8 cellular contexts compared by ENCODE assay signal in the genomic region with DNA sequence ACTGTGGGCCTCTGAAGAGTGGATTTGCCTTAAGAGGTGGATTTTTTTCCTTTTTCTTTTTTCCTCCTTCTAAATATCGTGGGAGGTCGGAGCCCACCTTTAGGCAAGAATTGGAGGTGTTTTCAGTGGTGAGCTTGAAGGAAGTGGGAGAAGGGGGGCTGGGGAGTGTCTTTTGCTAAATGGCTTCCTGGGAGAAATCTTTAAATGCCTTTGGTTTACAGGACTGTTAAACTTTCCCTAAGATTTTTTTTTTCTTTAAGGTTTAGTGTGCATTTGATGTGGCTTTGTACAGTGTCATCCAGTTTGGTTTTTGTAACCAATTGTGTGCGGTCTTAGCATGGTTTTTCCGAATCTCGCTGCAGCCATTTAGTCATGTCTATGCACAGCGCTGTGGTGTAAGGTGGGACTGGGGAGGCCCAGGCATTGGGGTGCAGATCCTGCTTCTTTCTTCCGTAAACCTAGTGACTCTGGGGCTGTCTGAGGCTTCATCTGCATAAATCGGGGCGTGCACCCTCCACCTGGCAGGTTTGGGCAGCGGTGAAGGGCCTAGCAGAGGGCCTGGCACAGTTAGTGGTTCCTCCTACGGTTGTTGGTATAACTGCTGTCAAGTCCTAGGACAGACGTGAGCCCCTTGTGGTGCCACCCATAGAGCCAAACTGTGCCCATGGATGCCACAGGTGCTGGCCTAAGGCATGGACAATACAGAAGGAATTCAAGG. TPM values are rescaled to one million over a fixed set of nuclear protein-coding genes. Genes with fewer than 3 reads are reported as not detected.
A peak's percentile ranks its signal among the peaks of the same experiment; 100 is the strongest.
DNase-seq lines count a peak whose midpoint lies in the region; ATAC-seq and TF ChIP-seq lines count a peak whose summit lies in the region.

No MANE protein-coding gene starts in this region.

- H3K9me3 ChIP-seq in DND-41 (ENCODE audit: insufficient read depth, low read length, severe bottlenecking): no peaks in the 10 kb centered on the region
- no peaks in the 10 kb centered on the region for H3K9me3 ChIP-seq in mesenchymal stem cell (ENCODE audit: control insufficient read depth, low read length)

- no peak overlapping the region for H2BK15ac ChIP-seq in mesenchymal stem cell (ENCODE audit: low read depth, poor library complexity, severe bottlenecking)

- H3K23ac ChIP-seq in mesenchymal stem cell (ENCODE audit: low read length in 2 of 2): no peak overlapping the region

- 2% methylated on average over 12 of the region's 12 CpGs for whole genome bisulfite sequencing in mesenchymal stem cell

- peak overlapping the region in 1 of 2 experiments; percentile 85 for H3K4ac ChIP-seq in mesenchymal stem cell (ENCODE audit: low read depth in 1 of 2, low read length in 2 of 2)

- H3K27me3 ChIP-seq in DND-41 (ENCODE audit: insufficient read depth, low read length, poor library complexity) (no peaks in the 10 kb centered on the region), mesenchymal stem cell (ENCODE audit: control insufficient read depth in 1 of 2, insufficient read depth in 1 of 2, low read length in 2 of 2) (no peaks in the 10 kb centered on the region)

- peak overlapping the region in 1 of 2 experiments; percentile 80 for H2BK12ac ChIP-seq in mesenchymal stem cell (ENCODE audit: low read length in 2 of 2)

- peak overlapping the region; percentile 88 for H3K4me3 Mint-ChIP-seq in activated CD4-positive, alpha-beta T cell treated with anti-CD3 and anti-CD28 coated beads for 36 hours

- no peak overlapping the region for H4K8ac ChIP-seq in mesenchymal stem cell (ENCODE audit: low read length)

- intact Hi-C loops in activated CD4-positive, alpha-beta T cell treated with anti-CD3 and anti-CD28 coated beads for 36 hours (cut with DNase I, micrococcal nuclease): loop anchor here (1.0 to 10.0 kb wide), 12 partner anchors 10 to 848 kb away; no protein-coding TSS in a partner anchor

- H2AFZ ChIP-seq in DND-41 (ENCODE audit: low read depth, low read length) (peak overlapping the region; percentile 44), mesenchymal stem cell (ENCODE audit: low read depth, low read length) (no peak overlapping the region)

- H3K27me3 Mint-ChIP-seq in activated CD4-positive, alpha-beta T cell treated with anti-CD3 and anti-CD28 coated beads for 36 hours: no peaks in the 10 kb centered on the region

- H2BK5ac ChIP-seq in mesenchymal stem cell (ENCODE audit: low read depth, low read length, poor library complexity, severe bottlenecking): peak overlapping the region; percentile 97

- H3K4me2 ChIP-seq in DND-41 (ENCODE audit: insufficient read depth, low read length): peak overlapping the region; percentile 91
- H3K4me2 ChIP-seq in mesenchymal stem cell (ENCODE audit: low read length, poor library complexity, severe bottlenecking): peak overlapping the region; percentile 90

- TF ChIP-seq CTCF in DND-41 (IDR thresholded peaks at IDR 0.05; ENCODE audit: borderline replicate concordance, extremely low read depth, low read length, poor library complexity, severe bottlenecking): no peak
- no peak for TF ChIP-seq CTCF in choroid plexus epithelial cell (conservative IDR thresholded peaks at IDR 0.05; ENCODE audit: low read depth, low read length)
- TF ChIP-seq CTCF in omental fat pad (IDR thresholded peaks at IDR 0.05): no peak

- H2AK5ac ChIP-seq in mesenchymal stem cell (ENCODE audit: low read length, severe bottlenecking): peak overlapping the region; percentile 23

- H3K14ac ChIP-seq in mesenchymal stem cell (ENCODE audit: low read length in 2 of 2): peak overlapping the region in 1 of 2 experiments; percentile 5

- H3K27ac Mint-ChIP-seq in activated CD4-positive, alpha-beta T cell treated with anti-CD3 and anti-CD28 coated beads for 36 hours: peak overlapping the region; percentile 90

- ATAC-seq in DND-41 (ENCODE audit: insufficient read depth, low read depth): peak; percentile 69
- peak; percentile 75 for ATAC-seq in activated CD4-positive, alpha-beta T cell treated with anti-CD3 and anti-CD28 coated beads for 36 hours
- no peak for ATAC-seq in GM19463 (IDR thresholded peaks at IDR 0.05; ENCODE audit: unreplicated experiment)
- ATAC-seq in omental fat pad (ENCODE audit: low FRiP score): no peak

- H4K91ac ChIP-seq in mesenchymal stem cell (ENCODE audit: low read length): no peak overlapping the region

- in situ Hi-C loops in KBM-7 (cut with MboI; ENCODE audit: low pct_unique_long_range_greater_than_20kb, low sequenced_read_pairs): loop anchor here (25.0 kb wide), 2 partner anchors 108 to 342 kb away; a partner anchor contains a TSS

- H3K27ac ChIP-seq in DND-41 (ENCODE audit: low read length) (peak overlapping the region; percentile 82), mesenchymal stem cell (ENCODE audit: low read length, poor library complexity, severe bottlenecking) (peak overlapping the region; percentile 93)

- H3K18ac ChIP-seq in mesenchymal stem cell (ENCODE audit: low read depth in 1 of 2, low read length in 2 of 2): peak overlapping the region; percentile 31 to 87

- DNase-seq in DND-41 (peak; percentile 63), KBM-7 (peak; percentile 35), choroid plexus epithelial cell (ENCODE audit: low read depth) (peak; percentile 31), mesenchymal stem cell (peak; percentile 65), omental fat pad (ENCODE audit: low spot score) (no peak)
- peak; percentile 88 for DNase-seq in activated CD4-positive, alpha-beta T cell treated with anti-CD3 and anti-CD28 coated beads for 36 hours
- peak; percentile 65 to 67 for DNase-seq in stimulated activated CD8-positive, alpha-beta memory T cell treated with anti-CD3 and anti-CD28 coated beads, Interleukin-7, amount 100 ng/mL, for 4 hours (ENCODE audit: low read depth in 2 of 2)

- CTCF ChIA-PET in activated CD4-positive, alpha-beta T cell treated with anti-CD3 and anti-CD28 coated beads for 36 hours (lab: Charles Lee): interaction anchor here (0.6 to 4.9 kb wide), 2 partner anchors 11 to 46 kb away, joined by 3 to 30 read pairs; no protein-coding TSS in a partner anchor

- H3K36me3 ChIP-seq in DND-41 (ENCODE audit: insufficient read depth, low read length) (peaks cover 22% of the 10 kb centered on the region), mesenchymal stem cell (ENCODE audit: control insufficient read depth in 1 of 2, insufficient read depth in 2 of 2, low read depth in 1 of 2, low read length in 2 of 2) (peaks cover 3 to 5% of the 10 kb centered on the region in 2 experiments)

- H4K20me1 ChIP-seq in DND-41 (ENCODE audit: insufficient read depth, low read length): peaks cover 47% of the 10 kb centered on the region

- no peaks in the 10 kb centered on the region for H3K9me3 Mint-ChIP-seq in activated CD4-positive, alpha-beta T cell treated with anti-CD3 and anti-CD28 coated beads for 36 hours (ENCODE audit: low read depth)

- peaks cover 56% of the 10 kb centered on the region for H3K4me1 Mint-ChIP-seq in activated CD4-positive, alpha-beta T cell treated with anti-CD3 and anti-CD28 coated beads for 36 hours

- H3K4me3 ChIP-seq in DND-41 (ENCODE audit: low read depth in 1 of 2, low read length in 2 of 2): peak overlapping the region; percentile 59 to 65; a peak in 3 of 4 replicates
- peak overlapping the region; percentile 67 for H3K4me3 ChIP-seq in choroid plexus epithelial cell (ENCODE audit: low read depth, low read length)
- peak overlapping the region; percentile 76 to 88 for H3K4me3 ChIP-seq in mesenchymal stem cell (ENCODE audit: insufficient read depth in 1 of 2, low read depth in 1 of 2, low read length in 2 of 2)

- POLR2A ChIA-PET in activated CD4-positive, alpha-beta T cell treated with anti-CD3 and anti-CD28 coated beads for 36 hours (lab: Charles Lee): no interaction called here

- no peak overlapping the region for H2BK120ac ChIP-seq in mesenchymal stem cell (ENCODE audit: low read depth, low read length)

- H3K79me1 ChIP-seq in mesenchymal stem cell (replicated peaks; ENCODE audit: low read length, poor library complexity, severe bottlenecking): no peaks in the 10 kb centered on the region

- peaks cover 59% of the 10 kb centered on the region for H3K79me2 ChIP-seq in DND-41 (ENCODE audit: insufficient read depth, low read length)

- peaks cover 54% of the 10 kb centered on the region for H3K4me1 ChIP-seq in DND-41 (ENCODE audit: insufficient read depth, low read length)
- H3K4me1 ChIP-seq in mesenchymal stem cell (ENCODE audit: control insufficient read depth, insufficient read depth, low read depth, low read length): peaks cover 25% of the 10 kb centered on the region

- H3K9ac ChIP-seq in DND-41 (ENCODE audit: low read depth, low read length) (peak overlapping the region; percentile 91), mesenchymal stem cell (ENCODE audit: low read length) (peak overlapping the region; percentile 94)

- peaks cover 25% of the 10 kb centered on the region for H3K36me3 Mint-ChIP-seq in activated CD4-positive, alpha-beta T cell treated with anti-CD3 and anti-CD28 coated beads for 36 hours (ENCODE audit: low read depth)

RNA-seq across cellular contexts. Expression of a gene that starts 1.3 kb away (rescaled TPM):
- 100 to 1,000 TPM; 151 to 184 TPM for total RNA-seq in activated CD4-positive, alpha-beta T cell treated with anti-CD3 and anti-CD28 coated beads for 36 hours
- polyA plus RNA-seq in mesenchymal stem cell (2013, experiment 1 of 2): 55.8 TPM
- polyA plus RNA-seq in mesenchymal stem cell (2013, experiment 2 of 2): 53.6 TPM
- total RNA-seq in omental fat pad: 100 to 1,000 TPM in 2 of 4 donors, 10 to 100 TPM in 2; 80.7 to 126 (median 100) TPM

Comparison
In these comparisons a context has a peak if more than half of its experiments do, and no peak if none do; other contexts are left out.
1. ATAC-seq: peak in DND-41 (single experiment) and activated CD4-positive, alpha-beta T cell treated with anti-CD3 and anti-CD28 coated beads for 36 hours (single experiment); none in GM19463 (single experiment) and omental fat pad (single experiment).
2. Peak in every context shown above with its lines, with median percentiles within 50 percentile points of each other: H3K4me3 ChIP-seq.